Comparison of ENCODE assay signal across 8 cellular contexts in the genomic region with DNA sequence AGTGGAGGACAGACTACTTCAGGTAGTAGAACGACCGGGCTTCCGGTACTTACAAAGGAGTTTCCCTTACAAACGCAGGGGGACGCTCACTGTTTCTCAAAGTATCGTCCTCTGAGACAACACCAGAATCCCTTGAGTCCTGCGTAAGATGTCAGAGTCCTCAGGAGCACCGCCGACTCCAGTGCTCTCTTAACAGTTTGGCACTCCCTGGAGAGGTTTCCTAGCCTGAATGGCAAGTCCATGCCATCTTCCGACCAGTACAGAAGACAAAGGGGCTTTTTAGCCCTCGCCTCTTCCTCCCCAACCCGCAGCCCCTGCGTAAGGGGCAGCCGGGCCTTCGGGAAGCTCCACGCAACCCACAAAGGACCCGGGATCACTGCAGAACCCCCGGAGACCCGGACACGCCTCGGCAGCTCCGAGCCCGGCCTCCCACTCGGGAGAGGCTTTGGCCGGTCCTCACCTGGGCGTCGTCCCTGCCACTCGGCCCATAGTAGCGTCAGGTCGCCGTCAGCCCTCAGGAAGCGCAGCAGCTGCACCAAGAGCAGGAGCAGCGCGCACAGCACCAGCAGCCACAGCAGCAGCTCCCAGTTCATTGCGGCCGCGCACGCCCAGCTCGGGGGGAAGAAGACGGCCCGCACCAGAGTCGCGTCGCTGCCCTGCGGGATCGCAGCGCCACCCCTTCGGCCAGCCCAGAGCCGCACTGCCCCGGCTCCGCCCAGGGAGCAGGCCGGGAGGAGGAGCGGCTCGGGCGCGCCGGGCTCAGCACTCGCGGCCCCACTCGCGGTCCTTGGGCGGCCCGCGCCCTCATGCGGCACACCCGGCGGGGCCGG. TPM values are rescaled to one million over a fixed set of nuclear protein-coding genes. Genes with fewer than 3 reads are reported as not detected.
DNase-seq lines count a peak whose midpoint lies in the region; ATAC-seq and TF ChIP-seq lines count a peak whose summit lies in the region.

TSS of gene DHRS7 (minus strand) at position 682 of the 830 bp plus-strand sequence. CDS start at position 593, 89 bp downstream.

- no peaks in the 10 kb centered on the region for H3K79me2 ChIP-seq in OCI-LY3 (ENCODE audit: low read length)

- no peaks in the 10 kb centered on the region for H3K27me3 ChIP-seq in HL-60 (ENCODE audit: insufficient read depth, poor library complexity, severe bottlenecking)
- H3K27me3 ChIP-seq in OCI-LY3 (ENCODE audit: low read depth, low read length), result no peaks in the 10 kb centered on the region

- H2AFZ ChIP-seq in OCI-LY3 (ENCODE audit: low read depth, low read length), result peak within 1 kb of the TSS; percentile 95

- H3K4me3 ChIP-seq in HL-60 (replicated peaks; ENCODE audit: insufficient read depth, low read length) (peak within 1 kb of the TSS; percentile 91), OCI-LY3 (ENCODE audit: low read length) (peak within 1 kb of the TSS; percentile 93)

- peak within 1 kb of the TSS; percentile 89 for H3K27ac ChIP-seq in HL-60 (replicated peaks)
- peak within 1 kb of the TSS; percentile 53 for H3K27ac ChIP-seq in OCI-LY3 (ENCODE audit: low read length)

- TF ChIP-seq CTCF in HL-60 (IDR thresholded peaks at IDR 0.05; ENCODE audit: insufficient read depth, low read length) (no peak), OCI-LY3 (IDR thresholded peaks at IDR 0.05; ENCODE audit: low read depth, low read length) (peak; percentile 52)

- H3K9ac ChIP-seq in OCI-LY3 (ENCODE audit: low read length), result peak within 1 kb of the TSS; percentile 75

- H3K9me3 ChIP-seq in OCI-LY3 (ENCODE audit: insufficient read depth, low read length), result no peaks in the 10 kb centered on the region

- H3K4me2 ChIP-seq in OCI-LY3 (ENCODE audit: low read length), result peak within 1 kb of the TSS; percentile 91

- H3K36me3 ChIP-seq in OCI-LY3 (replicated peaks; ENCODE audit: low read depth, low read length), result no peaks in the 10 kb centered on the region

- peaks cover 18% of the 10 kb centered on the region for H3K4me1 ChIP-seq in OCI-LY3 (ENCODE audit: low read length)

- DNase-seq in Caki2 (ENCODE audit: low read depth) (peak; percentile 80), HL-60 (ENCODE audit: low read depth in 1 of 2, low spot score in 1 of 2) (peak; percentile 57 to 85), myocyte (ENCODE audit: low read depth) (peak; percentile 89)
- peak; percentile 74 for DNase-seq in activated T-cell treated with anti-CD3 and anti-CD28 coated beads, Interleukin-2, amount 50 U/mL, for 1 hour
- peak; percentile 53 to 63 for DNase-seq in stimulated activated CD8-positive, alpha-beta memory T cell treated with anti-CD3 and anti-CD28 coated beads, Interleukin-7, amount 100 ng/mL, for 48 hours (ENCODE audit: extremely low read depth in 1 of 2, low read depth in 1 of 2)

- no peaks in the 10 kb centered on the region for H4K20me1 ChIP-seq in OCI-LY3 (ENCODE audit: insufficient read depth, low read length)

- in situ Hi-C loops in Caki2 (cut with HindIII; ENCODE audit: low pct_unique_long_range_greater_than_20kb, low sequenced_read_pairs), result no loop called here

- ATAC-seq in GM19463 (IDR thresholded peaks at IDR 0.05; ENCODE audit: unreplicated experiment) (peak; percentile 89), esophagus mucosa (peak; percentile 96)

RNA-seq across cellular contexts. Expression of gene DHRS7, which starts in this region (rescaled TPM):
- 63.4 and 83.1 TPM in 2 replicates for total RNA-seq in Caki2 (2014; rRNA removed; shearing (Covaris generic); ENCODE audit: low replicate concordance)
- total RNA-seq in esophagus mucosa (40.3 TPM), myocyte (84.1 and 92.1 TPM in 2 replicates)
- polyA plus RNA-seq in myocyte (2012), result 68.1 TPM

Comparison
In these comparisons a context has a peak if more than half of its experiments do, and no peak if none do; other contexts are left out.
1. Peak in every context shown above with its lines: DNase-seq, ATAC-seq, H3K4me3 ChIP-seq and H3K27ac ChIP-seq.